In the genomic region with DNA sequence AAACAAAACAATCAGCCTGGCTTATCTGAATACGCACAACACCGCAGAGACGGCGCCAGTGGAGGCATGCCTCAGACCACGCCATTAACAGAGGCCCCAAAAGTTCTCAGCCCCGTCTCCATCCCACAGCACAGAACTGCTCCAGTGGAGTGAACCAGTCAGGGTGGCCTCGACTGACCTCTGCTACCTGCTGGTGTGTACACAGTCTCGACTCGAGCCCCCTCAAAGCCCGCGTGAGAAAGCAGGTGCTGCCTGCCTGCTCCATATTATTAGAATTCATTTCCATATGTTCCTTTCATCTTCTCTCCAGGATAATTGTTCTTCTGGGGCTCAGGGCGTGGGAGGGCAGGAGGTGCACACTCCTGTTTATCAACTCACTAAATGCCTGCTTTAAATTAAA, we compare ENCODE assay signal across 21 cellular contexts.
A peak's percentile ranks its signal among the peaks of the same experiment; 100 is the strongest.
DNase-seq lines count a peak whose midpoint lies in the region; ATAC-seq lines count a peak whose summit lies in the region.
"Had no signal": no experiment of that assay in that cellular context is flagged by ENCODE, and none has a peak within 500 bp of the region (broad histone marks: within the 10 kb centered on the region; RNA-seq: fewer than 3 reads in every experiment).

No MANE protein-coding gene starts in this region.

- DNase-seq in DMS53 (lab: John Stamatoyannopoulos, UW) = peak; percentile 49
- no peak for DNase-seq in DMS53 treated with DMSO at 0.1 percent for 48 hours (lab: John Stamatoyannopoulos, UW; ENCODE audit: unreplicated experiment)
- DNase-seq in NCI-H1105 (lab: John Stamatoyannopoulos, UW) = peak; percentile 53
- peak; percentile 89 for DNase-seq in NCI-H748 (lab: John Stamatoyannopoulos, UW; ENCODE audit: unreplicated experiment)
- DNase-seq in memory B cell (ENCODE audit: low spot score in 2 of 2) = no peak
- DNase-seq in cortex of kidney (lab: John Stamatoyannopoulos, UW) = no peak
- no peak for DNase-seq in MV-4-11 (lab: John Stamatoyannopoulos, UW)
- DNase-seq in globus pallidus (ENCODE audit: low spot score) = no peak
- DNase-seq: 8988T; activated CD4-positive, alpha-beta T cell treated with anti-CD3 and anti-CD28 coated beads for 4 hours; CD8-positive, alpha-beta memory T cell; heart right ventricle; midbrain; NCI-H1048; PC-3; stimulated activated CD4-positive, alpha-beta T cell treated with anti-CD3 and anti-CD28 coated beads, Interleukin-15, amount 100 ng/mL, for 24 hours; T-cell had no signal

- ATAC-seq in memory B cell (ENCODE audit: low read depth) = no peak
- ATAC-seq: heart right ventricle; natural killer cell treated with Interleukin-12 subunit alpha and Interleukin-12 subunit beta and Interleukin-15 and Interleukin-18, amount 100 ng/mL, for 72 hours; PC-3; T-cell had no signal

- peak overlapping the region; percentile 19 for H3K4me3 Mint-ChIP-seq in memory B cell
- H3K4me3 Mint-ChIP-seq: activated naive CD8-positive, alpha-beta T cell; CD8-positive, alpha-beta memory T cell; central memory CD8-positive, alpha-beta T cell; natural killer cell treated with Interleukin-12 subunit alpha and Interleukin-12 subunit beta and Interleukin-15 and Interleukin-18, amount 100 ng/mL, for 72 hours; T-cell had no signal

- H3K27me3 Mint-ChIP-seq in memory B cell = no peaks in the 10 kb centered on the region
- H3K27me3 Mint-ChIP-seq: activated naive CD8-positive, alpha-beta T cell; central memory CD8-positive, alpha-beta T cell had no signal

- peaks cover 3% of the 10 kb centered on the region for H3K36me3 Mint-ChIP-seq in memory B cell
- H3K36me3 Mint-ChIP-seq: activated naive CD8-positive, alpha-beta T cell; natural killer cell treated with Interleukin-12 subunit alpha and Interleukin-12 subunit beta and Interleukin-15 and Interleukin-18, amount 100 ng/mL, for 72 hours; T-cell had no signal

- H3K4me1 Mint-ChIP-seq in memory B cell = peaks cover 73% of the 10 kb centered on the region
- H3K4me1 Mint-ChIP-seq: CD8-positive, alpha-beta memory T cell; central memory CD8-positive, alpha-beta T cell; T-cell had no signal

- H3K9me3 Mint-ChIP-seq in memory B cell = no peaks in the 10 kb centered on the region
- H3K9me3 Mint-ChIP-seq: activated T-helper 2 cell treated with anti-CD3 and anti-CD28 coated beads, Interferon-gamma antibody, Interleukin-2, Interleukin-4, amounts not matched to agents 10 μg/mL and 5 μg/mL and 100 μg/mL, durations not matched to agents 14 hours and 24 hours and 36 hours; central memory CD8-positive, alpha-beta T cell; natural killer cell treated with Interleukin-12 subunit alpha and Interleukin-12 subunit beta and Interleukin-15 and Interleukin-18, amount 100 ng/mL, for 72 hours; T-cell had no signal

- H3K27ac Mint-ChIP-seq in memory B cell = peak overlapping the region; percentile 84
- H3K27ac Mint-ChIP-seq: activated naive CD8-positive, alpha-beta T cell; activated T-helper 2 cell treated with anti-CD3 and anti-CD28 coated beads, Interferon-gamma antibody, Interleukin-2, Interleukin-4, amounts not matched to agents 10 μg/mL and 5 μg/mL and 100 μg/mL, durations not matched to agents 14 hours and 24 hours and 36 hours; CD8-positive, alpha-beta memory T cell; natural killer cell treated with Interleukin-12 subunit alpha and Interleukin-12 subunit beta and Interleukin-15 and Interleukin-18, amount 100 ng/mL, for 72 hours; T-cell had no signal

Comparison
In these comparisons a context has a peak if more than half of its experiments do, and no peak if none do; other contexts are left out.
1. DNase-seq: peak in DMS53 (single experiment), NCI-H1105 (single experiment) and NCI-H748 (single experiment); none in DMS53 treated with DMSO at 0.1 percent for 48 hours (single experiment), memory B cell (0 of 2), cortex of kidney (single experiment), MV-4-11 (single experiment) and globus pallidus (single experiment).